8 cellular contexts compared by ENCODE assay signal in genomic region chr20:45347936-45348809, GRCh38. TPM values are rescaled to one million over a fixed set of nuclear protein-coding genes. Genes with fewer than 3 reads are reported as not detected.
DNase-seq lines count a peak whose midpoint lies in the region; ATAC-seq, FAIRE-seq and TF ChIP-seq lines count a peak whose summit lies in the region.

A gene with protein sequence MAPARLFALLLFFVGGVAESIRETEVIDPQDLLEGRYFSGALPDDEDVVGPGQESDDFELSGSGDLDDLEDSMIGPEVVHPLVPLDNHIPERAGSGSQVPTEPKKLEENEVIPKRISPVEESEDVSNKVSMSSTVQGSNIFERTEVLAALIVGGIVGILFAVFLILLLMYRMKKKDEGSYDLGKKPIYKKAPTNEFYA (minus strand): TSS chr20:45348424. CDS start chr20:45348384, 40 bp downstream.

- peak; percentile 72 for DNase-seq in CD1c-positive myeloid dendritic cell (ENCODE audit: extremely low spot score)
- peak; percentile 87 for DNase-seq in HTR-8/SVneo (ENCODE audit: insufficient read length, low spot score)
- peak; percentile 61 for DNase-seq in T-helper 9 cell
- peak; percentile 40 for DNase-seq in astrocyte (ENCODE audit: low read depth)
- peak; percentile 81 for DNase-seq in hepatic stellate cell (ENCODE audit: low spot score)
- DNase-seq in gastrocnemius medialis = peak; percentile 65 to 86

- H3K27ac ChIP-seq in astrocyte (ENCODE audit: low read depth, low read length) = peak within 1 kb of the TSS; percentile 90
- peak within 1 kb of the TSS; percentile 90 to 100 (median 98) for H3K27ac ChIP-seq in gastrocnemius medialis

- peak within 1 kb of the TSS; percentile 95 for H3K4me2 ChIP-seq in astrocyte (ENCODE audit: low read length)

- peaks cover 42% of the 10 kb centered on the region for H3K4me1 ChIP-seq in astrocyte (ENCODE audit: insufficient read depth, low read length)
- H3K4me1 ChIP-seq in gastrocnemius medialis = peaks cover 21 to 44% of the 10 kb centered on the region in 2 donors

- H3K36me3 ChIP-seq in astrocyte (ENCODE audit: insufficient read depth, low read length) (no peaks in the 10 kb centered on the region), gastrocnemius medialis (no peaks in the 10 kb centered on the region)

- peak within 1 kb of the TSS; percentile 62 for H3K27ac Mint-ChIP-seq in astrocyte (ENCODE audit: unreplicated experiment)

- H3K4me1 Mint-ChIP-seq in astrocyte (ENCODE audit: low read depth, unreplicated experiment) = peaks cover 37% of the 10 kb centered on the region

- intact Hi-C loops in gastrocnemius medialis (cut with DNase I; ENCODE audit: low total_unique reads) = no loop called here

- H2AFZ ChIP-seq in astrocyte (ENCODE audit: low read depth, low read length) = peak within 1 kb of the TSS; percentile 36

- no peaks in the 10 kb centered on the region for H3K27me3 ChIP-seq in astrocyte (ENCODE audit: insufficient read depth, low read length)
- H3K27me3 ChIP-seq in gastrocnemius medialis = no peaks in the 10 kb centered on the region

- peaks cover 36% of the 10 kb centered on the region for H4K20me1 ChIP-seq in astrocyte (ENCODE audit: insufficient read depth, low read length)

- no peaks in the 10 kb centered on the region for H3K27me3 Mint-ChIP-seq in astrocyte (ENCODE audit: low read depth, unreplicated experiment)

- FAIRE-seq in HTR-8/SVneo (lab: Jason Lieb, UNC) (peak; percentile 74), astrocyte (lab: Jason Lieb, UNC) (no peak)

- no peaks in the 10 kb centered on the region for H3K36me3 Mint-ChIP-seq in astrocyte (ENCODE audit: low read depth, unreplicated experiment)

- TF ChIP-seq POLR2A in gastrocnemius medialis (IDR thresholded peaks at IDR 0.05) = peak; percentile 99

- H3K9me3 ChIP-seq in astrocyte (ENCODE audit: insufficient read depth, low read depth, low read length) (no peaks in the 10 kb centered on the region), gastrocnemius medialis (no peaks in the 10 kb centered on the region)

- ATAC-seq in gastrocnemius medialis (peak; percentile 35 to 45), GM19351 (IDR thresholded peaks at IDR 0.05; ENCODE audit: unreplicated experiment) (no peak), HG03108 (IDR thresholded peaks at IDR 0.05; ENCODE audit: unreplicated experiment) (no peak)

- no peaks in the 10 kb centered on the region for H3K9me3 Mint-ChIP-seq in astrocyte (ENCODE audit: unreplicated experiment)

- peak within 1 kb of the TSS; percentile 99 for H3K9ac ChIP-seq in astrocyte (ENCODE audit: low read length)

- in situ Hi-C loops in gastrocnemius medialis (cut with MboI; ENCODE audit: low sequenced_read_pairs in 4 of 4) = loop anchor here in 2 of 4 donors (25.0 kb wide), 2 partner anchors 1136 to 1161 kb away; partner anchors contain the start of genes JPH2 (in 1 of the 2) and OSER1 (in 1 of the 2)

- H3K4me3 ChIP-seq in astrocyte (ENCODE audit: insufficient read depth, low read depth, low read length) (peak within 1 kb of the TSS; percentile 92), gastrocnemius medialis (peak within 1 kb of the TSS; percentile 60 to 97 (median 91))

- H3K4me3 Mint-ChIP-seq in astrocyte (ENCODE audit: unreplicated experiment) = peak within 1 kb of the TSS; percentile 97

- no peak for TF ChIP-seq CTCF in astrocyte (IDR thresholded peaks at IDR 0.05; ENCODE audit: insufficient read depth, low read depth, low read length)
- TF ChIP-seq CTCF in gastrocnemius medialis (IDR thresholded peaks at IDR 0.05 in 4 of 5, conservative IDR thresholded peaks at IDR 0.05 in 1 of 5) = no peak

- peaks cover 50% of the 10 kb centered on the region for H3K79me2 ChIP-seq in astrocyte (ENCODE audit: insufficient read depth, low read length)

RNA-seq across cellular contexts. Expression of the gene that starts here (rescaled TPM):
- total RNA-seq in astrocyte (125 and 135 TPM in 2 replicates), gastrocnemius medialis (100 to 1,000 TPM in 2 of 4 donors, 10 to 100 TPM in 2; 50.4 to 168 (median 97.8) TPM)

Comparison
In these comparisons a context has a peak if more than half of its experiments do, and no peak if none do; other contexts are left out.
1. ATAC-seq: peak in gastrocnemius medialis (2 of 2); none in GM19351 (single experiment) and HG03108 (single experiment).
2. Peak in every context shown above with its lines, with median percentiles within 50 percentile points of each other: DNase-seq.